In genomic region chrX:149470960-149471359, GRCh38 we compare ENCODE assay signal across 8 cellular contexts. TPM values are rescaled to one million over a fixed set of nuclear protein-coding genes. Genes with fewer than 3 reads are reported as not detected.
DNase-seq lines count a peak whose midpoint lies in the region; ATAC-seq and TF ChIP-seq lines count a peak whose summit lies in the region.

No MANE protein-coding gene starts in this region.

- H3K27ac ChIP-seq in left lung: no peak overlapping the region

- no peaks in the 10 kb centered on the region for H3K36me3 Mint-ChIP-seq in central memory CD8-positive, alpha-beta T cell (ENCODE audit: insufficient read depth)

- peak; percentile 84 to 92 for TF ChIP-seq CTCF in left lung (IDR thresholded peaks at IDR 0.05)

- H3K4me3 ChIP-seq in left lung: no peak overlapping the region

- DNase-seq in AG20443 (ENCODE audit: low spot score) (peak; percentile 80), NCI-H345 treated with DMSO at 0.1 percent for 48 hours (lab: John Stamatoyannopoulos, UW; ENCODE audit: unreplicated experiment) (peak; percentile 56), left lung (peak; percentile 70 to 91)
- peak; percentile 72 for DNase-seq in activated CD4-positive, CD25-positive, alpha-beta regulatory T cell treated with anti-CD3 and anti-CD28 coated beads, Interleukin-2, amount 50 U/mL, for 72 hours
- DNase-seq in central memory CD8-positive, alpha-beta T cell (ENCODE audit: low spot score in 2 of 2): peak in 1 of 2 donors; percentile 48
- DNase-seq in stimulated activated CD4-positive, alpha-beta T cell treated with anti-CD3 and anti-CD28 coated beads, Interleukin-4, amount 100 ng/mL, for 24 hours: peak; percentile 62

- no peaks in the 10 kb centered on the region for H3K27me3 Mint-ChIP-seq in central memory CD8-positive, alpha-beta T cell

- H3K4me1 ChIP-seq in left lung: no peaks in the 10 kb centered on the region

- H3K27ac Mint-ChIP-seq in central memory CD8-positive, alpha-beta T cell (ENCODE audit: low read depth): no peak overlapping the region

- H3K27me3 ChIP-seq in left lung: no peaks in the 10 kb centered on the region

- ATAC-seq in GM19025 (IDR thresholded peaks at IDR 0.05; ENCODE audit: low read depth, unreplicated experiment) (peak; percentile 97), HG03135 (IDR thresholded peaks at IDR 0.05; ENCODE audit: unreplicated experiment) (peak; percentile 90), left lung (peak; percentile 97)
- peak; percentile 43 for ATAC-seq in central memory CD8-positive, alpha-beta T cell (replicated peaks; ENCODE audit: extremely low read depth, poor library complexity, severe bottlenecking)

- H3K4me3 Mint-ChIP-seq in central memory CD8-positive, alpha-beta T cell: no peak overlapping the region

- H3K9me3 ChIP-seq in left lung: no peaks in the 10 kb centered on the region

- no peaks in the 10 kb centered on the region for H3K36me3 ChIP-seq in left lung

- intact Hi-C loops in left lung (cut with DNase I): no loop called here

- no peaks in the 10 kb centered on the region for H3K9me3 Mint-ChIP-seq in central memory CD8-positive, alpha-beta T cell

- peaks cover 5% of the 10 kb centered on the region for H3K4me1 Mint-ChIP-seq in central memory CD8-positive, alpha-beta T cell

RNA-seq across cellular contexts. Expression of gene IDS, which starts 34.1 kb away (rescaled TPM):
- total RNA-seq in left lung: 100 to 1,000 TPM; 113 to 120 TPM

Comparison
In these comparisons a context has a peak if more than half of its experiments do, and no peak if none do; other contexts are left out.
1. ATAC-seq: peak in every context shown above with its lines; median percentile 97 in GM19025; 97 in left lung; 90 in HG03135; 43 in central memory CD8-positive, alpha-beta T cell.